ENCODE assay signal across 8 cellular contexts in genomic region chr21:36422279-36423098, GRCh38. TPM values are rescaled to one million over a fixed set of nuclear protein-coding genes. Genes with fewer than 3 reads are reported as not detected.
DNase-seq lines count a peak whose midpoint lies in the region; ATAC-seq and TF ChIP-seq lines count a peak whose summit lies in the region.

No MANE protein-coding gene starts in this region.

- peak; percentile 60 for TF ChIP-seq RAD21 in Ishikawa (IDR thresholded peaks at IDR 0.05; ENCODE audit: low read depth)

- TF ChIP-seq EP300 in Ishikawa (IDR thresholded peaks at IDR 0.05; ENCODE audit: borderline replicate concordance): no peak

- CTCF ChIA-PET in naive thymus-derived CD4-positive, alpha-beta T cell (lab: Charles Lee): no interaction called here

- H3K4me3 ChIP-seq in epithelial cell of proximal tubule (ENCODE audit: low read depth, low read length): no peak overlapping the region
- no peak overlapping the region for H3K4me3 ChIP-seq in naive thymus-derived CD4-positive, alpha-beta T cell (ENCODE audit: low read length)

- POLR2A ChIA-PET in naive thymus-derived CD4-positive, alpha-beta T cell (lab: Charles Lee): no interaction called here

- H3K27me3 ChIP-seq in naive thymus-derived CD4-positive, alpha-beta T cell (ENCODE audit: control insufficient read depth in 2 of 2, insufficient read depth in 2 of 2, low read length in 2 of 2): no peaks in the 10 kb centered on the region

- H3K36me3 ChIP-seq in naive thymus-derived CD4-positive, alpha-beta T cell (ENCODE audit: control insufficient read depth in 2 of 3, insufficient read depth in 3 of 3, low read length in 3 of 3): no peaks in the 10 kb centered on the region

- TF ChIP-seq CTCF in epithelial cell of proximal tubule (conservative IDR thresholded peaks at IDR 0.05; ENCODE audit: low read depth, low read length): peak; percentile 93

- no peaks in the 10 kb centered on the region for H3K4me1 ChIP-seq in naive thymus-derived CD4-positive, alpha-beta T cell (ENCODE audit: control insufficient read depth in 2 of 2, insufficient read depth in 2 of 2, low read length in 2 of 2)

- intact Hi-C loops in naive thymus-derived CD4-positive, alpha-beta T cell (cut with micrococcal nuclease): no loop called here

- H3K4me3 Mint-ChIP-seq in naive thymus-derived CD4-positive, alpha-beta T cell: no peak overlapping the region

- DNase-seq in NCI-H524 (lab: John Stamatoyannopoulos, UW) (peak; percentile 24 to 51), NCI-H524 treated with DMSO at 0.1 percent for 48 hours (lab: John Stamatoyannopoulos, UW) (no peak), T-helper 9 cell (peak; percentile 6), epithelial cell of proximal tubule (ENCODE audit: low read depth) (no peak)
- peak in 1 of 9 donors; percentile 32 for DNase-seq in naive thymus-derived CD4-positive, alpha-beta T cell

- no peak overlapping the region for H3K27ac ChIP-seq in naive thymus-derived CD4-positive, alpha-beta T cell (ENCODE audit: low read depth, low read length)

- no peaks in the 10 kb centered on the region for H3K27me3 Mint-ChIP-seq in naive thymus-derived CD4-positive, alpha-beta T cell

- H3K36me3 Mint-ChIP-seq in naive thymus-derived CD4-positive, alpha-beta T cell: peaks cover 0 to 4% (median 0%) of the 10 kb centered on the region in 5 donors

- H3K9me3 ChIP-seq in naive thymus-derived CD4-positive, alpha-beta T cell (ENCODE audit: control insufficient read depth in 2 of 3, low read length in 3 of 3): no peaks in the 10 kb centered on the region

- peaks cover 0 to 2% (median 0%) of the 10 kb centered on the region in 11 donors for H3K9me3 Mint-ChIP-seq in naive thymus-derived CD4-positive, alpha-beta T cell

- peaks cover 0 to 16% (median 0%) of the 10 kb centered on the region in 7 donors for H3K4me1 Mint-ChIP-seq in naive thymus-derived CD4-positive, alpha-beta T cell

- peak; percentile 40 for ATAC-seq in naive thymus-derived CD4-positive, alpha-beta T cell
- no peak for ATAC-seq in HG02840 (IDR thresholded peaks at IDR 0.05; ENCODE audit: low FRiP score, unreplicated experiment)
- no peak for ATAC-seq in HG02938 (IDR thresholded peaks at IDR 0.05; ENCODE audit: unreplicated experiment)

- H3K27ac Mint-ChIP-seq in naive thymus-derived CD4-positive, alpha-beta T cell: no peak overlapping the region

TF ChIP-seq in Ishikawa, 13 proteins besides CTCF, POLR2A, EP300 and RAD21:
- TF ChIP-seq, protein P1, sequence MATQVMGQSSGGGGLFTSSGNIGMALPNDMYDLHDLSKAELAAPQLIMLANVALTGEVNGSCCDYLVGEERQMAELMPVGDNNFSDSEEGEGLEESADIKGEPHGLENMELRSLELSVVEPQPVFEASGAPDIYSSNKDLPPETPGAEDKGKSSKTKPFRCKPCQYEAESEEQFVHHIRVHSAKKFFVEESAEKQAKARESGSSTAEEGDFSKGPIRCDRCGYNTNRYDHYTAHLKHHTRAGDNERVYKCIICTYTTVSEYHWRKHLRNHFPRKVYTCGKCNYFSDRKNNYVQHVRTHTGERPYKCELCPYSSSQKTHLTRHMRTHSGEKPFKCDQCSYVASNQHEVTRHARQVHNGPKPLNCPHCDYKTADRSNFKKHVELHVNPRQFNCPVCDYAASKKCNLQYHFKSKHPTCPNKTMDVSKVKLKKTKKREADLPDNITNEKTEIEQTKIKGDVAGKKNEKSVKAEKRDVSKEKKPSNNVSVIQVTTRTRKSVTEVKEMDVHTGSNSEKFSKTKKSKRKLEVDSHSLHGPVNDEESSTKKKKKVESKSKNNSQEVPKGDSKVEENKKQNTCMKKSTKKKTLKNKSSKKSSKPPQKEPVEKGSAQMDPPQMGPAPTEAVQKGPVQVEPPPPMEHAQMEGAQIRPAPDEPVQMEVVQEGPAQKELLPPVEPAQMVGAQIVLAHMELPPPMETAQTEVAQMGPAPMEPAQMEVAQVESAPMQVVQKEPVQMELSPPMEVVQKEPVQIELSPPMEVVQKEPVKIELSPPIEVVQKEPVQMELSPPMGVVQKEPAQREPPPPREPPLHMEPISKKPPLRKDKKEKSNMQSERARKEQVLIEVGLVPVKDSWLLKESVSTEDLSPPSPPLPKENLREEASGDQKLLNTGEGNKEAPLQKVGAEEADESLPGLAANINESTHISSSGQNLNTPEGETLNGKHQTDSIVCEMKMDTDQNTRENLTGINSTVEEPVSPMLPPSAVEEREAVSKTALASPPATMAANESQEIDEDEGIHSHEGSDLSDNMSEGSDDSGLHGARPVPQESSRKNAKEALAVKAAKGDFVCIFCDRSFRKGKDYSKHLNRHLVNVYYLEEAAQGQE (IDR thresholded peaks at IDR 0.05; ENCODE audit: low read depth): no peak
- TF ChIP-seq FOXM1 (IDR thresholded peaks at IDR 0.05; ENCODE audit: borderline replicate concordance, low read depth) (no peak), TAF1 (IDR thresholded peaks at IDR 0.05; ENCODE audit: low read depth) (no peak), YY1 (IDR thresholded peaks at IDR 0.05; ENCODE audit: low read depth) (no peak), TCF12 (IDR thresholded peaks at IDR 0.05; ENCODE audit: low read depth) (no peak), CREB1 (IDR thresholded peaks at IDR 0.05; ENCODE audit: low read depth) (no peak), NFIC (IDR thresholded peaks at IDR 0.05) (no peak), MAX (IDR thresholded peaks at IDR 0.05) (no peak), USF1 (IDR thresholded peaks at IDR 0.05) (no peak), TEAD4 (IDR thresholded peaks at IDR 0.05) (no peak), CEBPB (IDR thresholded peaks at IDR 0.05) (no peak), EGR1 (IDR thresholded peaks at IDR 0.05) (no peak), ZBTB7A (IDR thresholded peaks at IDR 0.05; ENCODE audit: low read depth) (no peak)

RNA-seq across cellular contexts. Expression of gene CHAF1B, which starts 37.3 kb away (rescaled TPM):
- 8.5 and 21.8 TPM in 2 replicates for total RNA-seq in epithelial cell of proximal tubule
- total RNA-seq in naive thymus-derived CD4-positive, alpha-beta T cell: 10 to 100 TPM in 1 of 5 experiments, 1 to 10 TPM in 4; 1.5 to 21.4 (median 4.0) TPM
- polyA plus RNA-seq in naive thymus-derived CD4-positive, alpha-beta T cell: 1 to 10 TPM in 1 of 2 donors, under 1 TPM in 1; 0.61 to 1.9 TPM

RNA-seq across cellular contexts. Expression of gene CLDN14, which starts 57.4 kb away (rescaled TPM):
- total RNA-seq in epithelial cell of proximal tubule: 2.6 and 5.1 TPM in 2 replicates
- not detected for total RNA-seq in naive thymus-derived CD4-positive, alpha-beta T cell
- not detected for polyA plus RNA-seq in naive thymus-derived CD4-positive, alpha-beta T cell

Comparison
In these comparisons a context has a peak if more than half of its experiments do, and no peak if none do; other contexts are left out.
1. DNase-seq: peak in NCI-H524 (2 of 2) and T-helper 9 cell (single experiment); none in NCI-H524 treated with DMSO at 0.1 percent for 48 hours (single experiment) and epithelial cell of proximal tubule (single experiment).